In the genomic region with DNA sequence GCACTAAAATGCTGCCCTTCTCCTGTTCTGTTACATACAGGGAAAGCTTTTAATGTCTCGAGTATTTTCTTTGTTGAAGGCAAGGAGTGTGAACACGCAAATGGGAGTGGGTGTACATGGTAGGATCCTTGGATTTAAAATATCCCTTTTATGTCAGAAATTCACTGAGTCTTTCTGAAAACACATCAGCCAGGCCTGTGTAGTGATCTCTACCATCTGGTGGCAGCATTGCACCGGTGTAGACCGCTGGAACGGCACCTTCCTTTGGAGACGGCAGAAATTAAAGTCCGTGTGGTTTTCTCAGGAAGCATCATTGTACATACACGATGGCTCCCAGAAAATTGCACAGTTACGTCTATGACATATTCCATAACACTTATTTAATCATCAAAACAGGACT, we compare ENCODE assay signal across 8 cellular contexts.
A peak's percentile ranks its signal among the peaks of the same experiment; 100 is the strongest.
DNase-seq lines count a peak whose midpoint lies in the region; ATAC-seq, FAIRE-seq and TF ChIP-seq lines count a peak whose summit lies in the region.

No MANE protein-coding gene starts in this region.

- H3K27ac ChIP-seq in A549 (no peak overlapping the region), GM23248 (no peak overlapping the region), small intestine (ENCODE audit: low read depth in 1 of 2, low read length in 1 of 2) (no peak overlapping the region)

- H3F3A ChIP-seq in GM23248 (ENCODE audit: insufficient read depth): no peaks in the 10 kb centered on the region

- ATAC-seq in A549: peak; percentile 76 to 80; a peak in 4 of 6 replicates
- peak; percentile 56 for ATAC-seq in stimulated activated naive CD8-positive, alpha-beta T cell treated with anti-CD3 and anti-CD28 coated beads, Interleukin-15, amount 100 ng/mL, for 72 hours

- in situ Hi-C loops in GM23248 (cut with MboI): no loop called here

- TF ChIP-seq POLR2A in A549 (IDR thresholded peaks at IDR 0.05; ENCODE audit: low read length) (no peak), lower leg skin (IDR thresholded peaks at IDR 0.05) (no peak)

- CTCF ChIA-PET in A549 (lab: Yijun Ruan, JAX): interaction anchor here (0.8 to 1.0 kb wide), 2 partner anchors 12 to 1220 kb away, joined by 3 to 4 read pairs; no protein-coding TSS in a partner anchor

- peak; percentile 10 to 35 for DNase-seq in A549 (ENCODE audit: low read depth in 1 of 2, low spot score in 1 of 2)
- DNase-seq in GM23248: peak; percentile 1
- DNase-seq in NCI-H345 treated with DMSO at 0.1 percent for 48 hours (lab: John Stamatoyannopoulos, UW; ENCODE audit: unreplicated experiment): peak; percentile 76
- DNase-seq in endothelial cell (ENCODE audit: low spot score): peak; percentile 7
- DNase-seq in stimulated activated naive CD8-positive, alpha-beta T cell treated with anti-CD3 and anti-CD28 coated beads, Interleukin-15, amount 100 ng/mL, for 72 hours: peak in 1 of 2 donors; percentile 6
- no peak for DNase-seq in small intestine
- no peak for DNase-seq in NK-92 treated with Interleukin-12 subunit alpha and Interleukin-12 subunit beta, amount 100 ng/mL, for 24 hours (lab: John Stamatoyannopoulos, UW)
- DNase-seq in lower leg skin (ENCODE audit: low spot score in 2 of 2): no peak

- no peak overlapping the region for H3K9ac ChIP-seq in GM23248

- H3K79me2 ChIP-seq in GM23248 (ENCODE audit: insufficient read depth): no peaks in the 10 kb centered on the region

- H3K27me3 ChIP-seq in GM23248 (replicated peaks; ENCODE audit: insufficient read depth) (no peaks in the 10 kb centered on the region), small intestine (ENCODE audit: control insufficient read depth in 2 of 2, insufficient read depth in 2 of 2, low read length in 2 of 2) (peaks cover 0 to 4% of the 10 kb centered on the region in 2 donors)

- TF ChIP-seq RAD21 in A549 (conservative IDR thresholded peaks at IDR 0.05 in 1 of 2, IDR thresholded peaks at IDR 0.05 in 1 of 2): peak; percentile 61 to 66

- H3K36me3 Mint-ChIP-seq in endothelial cell (ENCODE audit: low read depth, unreplicated experiment): peaks cover 5% of the 10 kb centered on the region

- no peak overlapping the region for H2AFZ ChIP-seq in GM23248

- H3K4me3 Mint-ChIP-seq in endothelial cell (ENCODE audit: unreplicated experiment): no peak overlapping the region
- H3K4me3 Mint-ChIP-seq in stimulated activated naive CD8-positive, alpha-beta T cell treated with anti-CD3 and anti-CD28 coated beads, Interleukin-15, amount 100 ng/mL, for 72 hours: no peak overlapping the region

- TF ChIP-seq CTCF in A549 (IDR thresholded peaks at IDR 0.05) (peak; percentile 42), endothelial cell (IDR thresholded peaks at IDR 0.05; ENCODE audit: unreplicated experiment) (no peak), lower leg skin (IDR thresholded peaks at IDR 0.05) (no peak)

- H3K9me3 ChIP-seq in A549 (no peaks in the 10 kb centered on the region), GM23248 (ENCODE audit: low read depth) (no peaks in the 10 kb centered on the region), small intestine (ENCODE audit: control insufficient read depth, low read depth) (no peaks in the 10 kb centered on the region)

- H3K27ac Mint-ChIP-seq in endothelial cell (ENCODE audit: unreplicated experiment): no peak overlapping the region
- no peak overlapping the region for H3K27ac Mint-ChIP-seq in stimulated activated naive CD8-positive, alpha-beta T cell treated with anti-CD3 and anti-CD28 coated beads, Interleukin-15, amount 100 ng/mL, for 72 hours

- no peaks in the 10 kb centered on the region for H3K4me1 Mint-ChIP-seq in endothelial cell (ENCODE audit: unreplicated experiment)
- H3K4me1 Mint-ChIP-seq in stimulated activated naive CD8-positive, alpha-beta T cell treated with anti-CD3 and anti-CD28 coated beads, Interleukin-15, amount 100 ng/mL, for 72 hours: no peaks in the 10 kb centered on the region

- H3K4me2 ChIP-seq in A549 (no peak overlapping the region), GM23248 (ENCODE audit: unreplicated experiment) (no peak overlapping the region)

- POLR2A ChIA-PET in A549 (lab: Yijun Ruan, JAX): no interaction called here

- H3K36me3 ChIP-seq in GM23248 (ENCODE audit: low read depth): no peaks in the 10 kb centered on the region
- no peaks in the 10 kb centered on the region for H3K36me3 ChIP-seq in small intestine (ENCODE audit: control insufficient read depth in 2 of 2, insufficient read depth in 2 of 2, low read length in 2 of 2)

- 2% methylated on average over 9 of the region's 9 CpGs for WGBS in A549 (ENCODE audit: missing lambda C conversion rate)
- 15 to 20% methylated on average over 9 of the region's 9 CpGs for WGBS in GM23248 (ENCODE audit: low coverage in 1 of 2, low lambda C conversion rate in 2 of 2, missing lambda C conversion rate in 2 of 2), 2 experiments
- 11 to 15% (median 14%) methylated on average over 9 of the region's 9 CpGs for WGBS in small intestine, 3 donors
- WGBS in lower leg skin, 2 donors: 14 to 17% methylated on average over 9 of the region's 9 CpGs

- H3K9me3 Mint-ChIP-seq in endothelial cell (ENCODE audit: unreplicated experiment): peaks cover 18% of the 10 kb centered on the region
- peaks cover 5 to 8% of the 10 kb centered on the region in 2 donors for H3K9me3 Mint-ChIP-seq in stimulated activated naive CD8-positive, alpha-beta T cell treated with anti-CD3 and anti-CD28 coated beads, Interleukin-15, amount 100 ng/mL, for 72 hours

- no peaks in the 10 kb centered on the region for H3K4me1 ChIP-seq in A549
- no peaks in the 10 kb centered on the region for H3K4me1 ChIP-seq in GM23248 (ENCODE audit: insufficient read depth)
- no peaks in the 10 kb centered on the region for H3K4me1 ChIP-seq in small intestine (ENCODE audit: control insufficient read depth in 2 of 2, insufficient read depth in 1 of 2, low read depth in 1 of 2, low read length in 1 of 2)

- H4K20me1 ChIP-seq in GM23248 (ENCODE audit: insufficient read depth): no peaks in the 10 kb centered on the region

- H3K4me3 ChIP-seq in A549 (no peak overlapping the region), GM23248 (no peak overlapping the region), small intestine (ENCODE audit: low read depth in 1 of 2, low read length in 2 of 2) (no peak overlapping the region), lower leg skin (ENCODE audit: low read depth, poor library complexity, severe bottlenecking) (no peak overlapping the region)

- no peak for TF ChIP-seq EP300 in A549 (IDR thresholded peaks at IDR 0.05)

- no peaks in the 10 kb centered on the region for H3K9me2 ChIP-seq in GM23248 (ENCODE audit: insufficient read depth)

- H3K27me3 Mint-ChIP-seq in endothelial cell (ENCODE audit: unreplicated experiment): peaks cover 5% of the 10 kb centered on the region
- peaks cover 28% of the 10 kb centered on the region for H3K27me3 Mint-ChIP-seq in stimulated activated naive CD8-positive, alpha-beta T cell treated with anti-CD3 and anti-CD28 coated beads, Interleukin-15, amount 100 ng/mL, for 72 hours

- intact Hi-C loops in lower leg skin (cut with DNase I; ENCODE audit: low total_unique reads): no loop called here

- FAIRE-seq in A549 (lab: Jason Lieb, UNC): no peak
- no peak for FAIRE-seq in small intestine (lab: Jason Lieb, UNC)

TF ChIP-seq in A549, 52 proteins besides CTCF, POLR2A, EP300 and RAD21:
- TF ChIP-seq ZNF302 (CRISPR knock-in tag; IDR thresholded peaks at IDR 0.05): no peak
- TF ChIP-seq, protein P1, sequence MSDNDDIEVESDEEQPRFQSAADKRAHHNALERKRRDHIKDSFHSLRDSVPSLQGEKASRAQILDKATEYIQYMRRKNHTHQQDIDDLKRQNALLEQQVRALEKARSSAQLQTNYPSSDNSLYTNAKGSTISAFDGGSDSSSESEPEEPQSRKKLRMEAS (IDR thresholded peaks at IDR 0.05): no peak
- no peak for TF ChIP-seq KDM1A (IDR thresholded peaks at IDR 0.05; ENCODE audit: low read depth)
- no peak for TF ChIP-seq HEYL (CRISPR knock-in tag; IDR thresholded peaks at IDR 0.05)
- TF ChIP-seq, protein P2, sequence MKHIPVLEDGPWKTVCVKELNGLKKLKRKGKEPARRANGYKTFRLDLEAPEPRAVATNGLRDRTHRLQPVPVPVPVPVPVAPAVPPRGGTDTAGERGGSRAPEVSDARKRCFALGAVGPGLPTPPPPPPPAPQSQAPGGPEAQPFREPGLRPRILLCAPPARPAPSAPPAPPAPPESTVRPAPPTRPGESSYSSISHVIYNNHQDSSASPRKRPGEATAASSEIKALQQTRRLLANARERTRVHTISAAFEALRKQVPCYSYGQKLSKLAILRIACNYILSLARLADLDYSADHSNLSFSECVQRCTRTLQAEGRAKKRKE (CRISPR knock-in tag; IDR thresholded peaks at IDR 0.05; ENCODE audit: low read depth): no peak
- TF ChIP-seq ZSCAN20 (CRISPR knock-in tag; IDR thresholded peaks at IDR 0.05): no peak
- no peak for TF ChIP-seq KDM5A (IDR thresholded peaks at IDR 0.05)
- TF ChIP-seq TP53 (CRISPR knock-in tag; IDR thresholded peaks at IDR 0.05): no peak
- TF ChIP-seq ZFP36 (IDR thresholded peaks at IDR 0.05; ENCODE audit: borderline replicate concordance, partially characterized antibody): no peak
- TF ChIP-seq CHD2 (IDR thresholded peaks at IDR 0.05; ENCODE audit: low read length, partially characterized antibody): no peak
- no peak for TF ChIP-seq NPAS2 (CRISPR knock-in tag; IDR thresholded peaks at IDR 0.05; ENCODE audit: borderline replicate concordance)
- no peak for TF ChIP-seq BHLHE40 (IDR thresholded peaks at IDR 0.05; ENCODE audit: low read depth, low read length)
- no peak for TF ChIP-seq RFX5 (IDR thresholded peaks at IDR 0.05)
- TF ChIP-seq, protein P3, sequence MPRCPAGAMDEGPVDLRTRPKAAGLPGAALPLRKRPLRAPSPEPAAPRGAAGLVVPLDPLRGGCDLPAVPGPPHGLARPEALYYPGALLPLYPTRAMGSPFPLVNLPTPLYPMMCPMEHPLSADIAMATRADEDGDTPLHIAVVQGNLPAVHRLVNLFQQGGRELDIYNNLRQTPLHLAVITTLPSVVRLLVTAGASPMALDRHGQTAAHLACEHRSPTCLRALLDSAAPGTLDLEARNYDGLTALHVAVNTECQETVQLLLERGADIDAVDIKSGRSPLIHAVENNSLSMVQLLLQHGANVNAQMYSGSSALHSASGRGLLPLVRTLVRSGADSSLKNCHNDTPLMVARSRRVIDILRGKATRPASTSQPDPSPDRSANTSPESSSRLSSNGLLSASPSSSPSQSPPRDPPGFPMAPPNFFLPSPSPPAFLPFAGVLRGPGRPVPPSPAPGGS (IDR thresholded peaks at IDR 0.05): no peak
- TF ChIP-seq, protein P4, sequence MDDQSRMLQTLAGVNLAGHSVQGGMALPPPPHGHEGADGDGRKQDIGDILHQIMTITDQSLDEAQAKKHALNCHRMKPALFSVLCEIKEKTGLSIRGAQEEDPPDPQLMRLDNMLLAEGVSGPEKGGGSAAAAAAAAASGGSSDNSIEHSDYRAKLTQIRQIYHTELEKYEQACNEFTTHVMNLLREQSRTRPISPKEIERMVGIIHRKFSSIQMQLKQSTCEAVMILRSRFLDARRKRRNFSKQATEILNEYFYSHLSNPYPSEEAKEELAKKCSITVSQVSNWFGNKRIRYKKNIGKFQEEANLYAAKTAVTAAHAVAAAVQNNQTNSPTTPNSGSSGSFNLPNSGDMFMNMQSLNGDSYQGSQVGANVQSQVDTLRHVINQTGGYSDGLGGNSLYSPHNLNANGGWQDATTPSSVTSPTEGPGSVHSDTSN (IDR thresholded peaks at IDR 0.05): no peak
- no peak for TF ChIP-seq SREBF2 (IDR thresholded peaks at IDR 0.05)
- TF ChIP-seq HOXB5 (CRISPR knock-in tag; IDR thresholded peaks at IDR 0.05): no peak

Comparison
In these comparisons a context has a peak if more than half of its experiments do, and no peak if none do; other contexts are left out.
1. DNase-seq: peak in A549 (2 of 2), GM23248 (single experiment), NCI-H345 treated with DMSO at 0.1 percent for 48 hours (single experiment) and endothelial cell (single experiment); none in small intestine (single experiment), NK-92 treated with Interleukin-12 subunit alpha and Interleukin-12 subunit beta, amount 100 ng/mL, for 24 hours (single experiment) and lower leg skin (0 of 2).